In the genomic region with DNA sequence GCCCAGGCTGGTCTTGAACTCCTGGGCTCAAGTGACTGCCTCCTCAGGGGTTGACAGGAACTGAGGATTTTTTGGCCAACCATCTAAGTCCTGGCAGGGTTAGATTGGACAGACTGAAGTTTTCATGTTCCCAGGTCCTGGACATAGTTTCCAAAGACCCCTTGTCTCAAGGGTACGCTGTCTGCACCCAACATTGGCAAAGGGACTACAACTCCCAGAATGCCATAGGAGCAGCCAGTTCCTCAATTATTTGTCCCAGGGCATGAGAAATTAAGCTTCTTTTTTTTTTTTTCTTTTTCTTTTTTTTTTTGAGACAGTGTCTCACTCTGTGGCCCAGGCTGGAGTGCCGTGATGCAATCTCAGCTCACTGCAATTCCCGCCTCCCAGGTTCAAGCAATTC, we compare ENCODE assay signal across 1 cellular context.
TF ChIP-seq lines count a peak whose summit lies in the region.

No MANE protein-coding gene starts in this region.

TF ChIP-seq in K562, 482 proteins besides CTCF, POLR2A, EP300 and RAD21 (continued from another document):
- TF ChIP-seq, protein P1, sequence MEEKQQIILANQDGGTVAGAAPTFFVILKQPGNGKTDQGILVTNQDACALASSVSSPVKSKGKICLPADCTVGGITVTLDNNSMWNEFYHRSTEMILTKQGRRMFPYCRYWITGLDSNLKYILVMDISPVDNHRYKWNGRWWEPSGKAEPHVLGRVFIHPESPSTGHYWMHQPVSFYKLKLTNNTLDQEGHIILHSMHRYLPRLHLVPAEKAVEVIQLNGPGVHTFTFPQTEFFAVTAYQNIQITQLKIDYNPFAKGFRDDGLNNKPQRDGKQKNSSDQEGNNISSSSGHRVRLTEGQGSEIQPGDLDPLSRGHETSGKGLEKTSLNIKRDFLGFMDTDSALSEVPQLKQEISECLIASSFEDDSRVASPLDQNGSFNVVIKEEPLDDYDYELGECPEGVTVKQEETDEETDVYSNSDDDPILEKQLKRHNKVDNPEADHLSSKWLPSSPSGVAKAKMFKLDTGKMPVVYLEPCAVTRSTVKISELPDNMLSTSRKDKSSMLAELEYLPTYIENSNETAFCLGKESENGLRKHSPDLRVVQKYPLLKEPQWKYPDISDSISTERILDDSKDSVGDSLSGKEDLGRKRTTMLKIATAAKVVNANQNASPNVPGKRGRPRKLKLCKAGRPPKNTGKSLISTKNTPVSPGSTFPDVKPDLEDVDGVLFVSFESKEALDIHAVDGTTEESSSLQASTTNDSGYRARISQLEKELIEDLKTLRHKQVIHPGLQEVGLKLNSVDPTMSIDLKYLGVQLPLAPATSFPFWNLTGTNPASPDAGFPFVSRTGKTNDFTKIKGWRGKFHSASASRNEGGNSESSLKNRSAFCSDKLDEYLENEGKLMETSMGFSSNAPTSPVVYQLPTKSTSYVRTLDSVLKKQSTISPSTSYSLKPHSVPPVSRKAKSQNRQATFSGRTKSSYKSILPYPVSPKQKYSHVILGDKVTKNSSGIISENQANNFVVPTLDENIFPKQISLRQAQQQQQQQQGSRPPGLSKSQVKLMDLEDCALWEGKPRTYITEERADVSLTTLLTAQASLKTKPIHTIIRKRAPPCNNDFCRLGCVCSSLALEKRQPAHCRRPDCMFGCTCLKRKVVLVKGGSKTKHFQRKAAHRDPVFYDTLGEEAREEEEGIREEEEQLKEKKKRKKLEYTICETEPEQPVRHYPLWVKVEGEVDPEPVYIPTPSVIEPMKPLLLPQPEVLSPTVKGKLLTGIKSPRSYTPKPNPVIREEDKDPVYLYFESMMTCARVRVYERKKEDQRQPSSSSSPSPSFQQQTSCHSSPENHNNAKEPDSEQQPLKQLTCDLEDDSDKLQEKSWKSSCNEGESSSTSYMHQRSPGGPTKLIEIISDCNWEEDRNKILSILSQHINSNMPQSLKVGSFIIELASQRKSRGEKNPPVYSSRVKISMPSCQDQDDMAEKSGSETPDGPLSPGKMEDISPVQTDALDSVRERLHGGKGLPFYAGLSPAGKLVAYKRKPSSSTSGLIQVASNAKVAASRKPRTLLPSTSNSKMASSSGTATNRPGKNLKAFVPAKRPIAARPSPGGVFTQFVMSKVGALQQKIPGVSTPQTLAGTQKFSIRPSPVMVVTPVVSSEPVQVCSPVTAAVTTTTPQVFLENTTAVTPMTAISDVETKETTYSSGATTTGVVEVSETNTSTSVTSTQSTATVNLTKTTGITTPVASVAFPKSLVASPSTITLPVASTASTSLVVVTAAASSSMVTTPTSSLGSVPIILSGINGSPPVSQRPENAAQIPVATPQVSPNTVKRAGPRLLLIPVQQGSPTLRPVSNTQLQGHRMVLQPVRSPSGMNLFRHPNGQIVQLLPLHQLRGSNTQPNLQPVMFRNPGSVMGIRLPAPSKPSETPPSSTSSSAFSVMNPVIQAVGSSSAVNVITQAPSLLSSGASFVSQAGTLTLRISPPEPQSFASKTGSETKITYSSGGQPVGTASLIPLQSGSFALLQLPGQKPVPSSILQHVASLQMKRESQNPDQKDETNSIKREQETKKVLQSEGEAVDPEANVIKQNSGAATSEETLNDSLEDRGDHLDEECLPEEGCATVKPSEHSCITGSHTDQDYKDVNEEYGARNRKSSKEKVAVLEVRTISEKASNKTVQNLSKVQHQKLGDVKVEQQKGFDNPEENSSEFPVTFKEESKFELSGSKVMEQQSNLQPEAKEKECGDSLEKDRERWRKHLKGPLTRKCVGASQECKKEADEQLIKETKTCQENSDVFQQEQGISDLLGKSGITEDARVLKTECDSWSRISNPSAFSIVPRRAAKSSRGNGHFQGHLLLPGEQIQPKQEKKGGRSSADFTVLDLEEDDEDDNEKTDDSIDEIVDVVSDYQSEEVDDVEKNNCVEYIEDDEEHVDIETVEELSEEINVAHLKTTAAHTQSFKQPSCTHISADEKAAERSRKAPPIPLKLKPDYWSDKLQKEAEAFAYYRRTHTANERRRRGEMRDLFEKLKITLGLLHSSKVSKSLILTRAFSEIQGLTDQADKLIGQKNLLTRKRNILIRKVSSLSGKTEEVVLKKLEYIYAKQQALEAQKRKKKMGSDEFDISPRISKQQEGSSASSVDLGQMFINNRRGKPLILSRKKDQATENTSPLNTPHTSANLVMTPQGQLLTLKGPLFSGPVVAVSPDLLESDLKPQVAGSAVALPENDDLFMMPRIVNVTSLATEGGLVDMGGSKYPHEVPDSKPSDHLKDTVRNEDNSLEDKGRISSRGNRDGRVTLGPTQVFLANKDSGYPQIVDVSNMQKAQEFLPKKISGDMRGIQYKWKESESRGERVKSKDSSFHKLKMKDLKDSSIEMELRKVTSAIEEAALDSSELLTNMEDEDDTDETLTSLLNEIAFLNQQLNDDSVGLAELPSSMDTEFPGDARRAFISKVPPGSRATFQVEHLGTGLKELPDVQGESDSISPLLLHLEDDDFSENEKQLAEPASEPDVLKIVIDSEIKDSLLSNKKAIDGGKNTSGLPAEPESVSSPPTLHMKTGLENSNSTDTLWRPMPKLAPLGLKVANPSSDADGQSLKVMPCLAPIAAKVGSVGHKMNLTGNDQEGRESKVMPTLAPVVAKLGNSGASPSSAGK (IDR thresholded peaks at IDR 0.05) = no peak
- TF ChIP-seq ETS2 (tag; IDR thresholded peaks at IDR 0.05; ENCODE audit: borderline replicate concordance, poor library complexity, severe bottlenecking) = no peak
- no peak for TF ChIP-seq ZNF668 (CRISPR knock-in tag; IDR thresholded peaks at IDR 0.05)
- TF ChIP-seq, protein P2, sequence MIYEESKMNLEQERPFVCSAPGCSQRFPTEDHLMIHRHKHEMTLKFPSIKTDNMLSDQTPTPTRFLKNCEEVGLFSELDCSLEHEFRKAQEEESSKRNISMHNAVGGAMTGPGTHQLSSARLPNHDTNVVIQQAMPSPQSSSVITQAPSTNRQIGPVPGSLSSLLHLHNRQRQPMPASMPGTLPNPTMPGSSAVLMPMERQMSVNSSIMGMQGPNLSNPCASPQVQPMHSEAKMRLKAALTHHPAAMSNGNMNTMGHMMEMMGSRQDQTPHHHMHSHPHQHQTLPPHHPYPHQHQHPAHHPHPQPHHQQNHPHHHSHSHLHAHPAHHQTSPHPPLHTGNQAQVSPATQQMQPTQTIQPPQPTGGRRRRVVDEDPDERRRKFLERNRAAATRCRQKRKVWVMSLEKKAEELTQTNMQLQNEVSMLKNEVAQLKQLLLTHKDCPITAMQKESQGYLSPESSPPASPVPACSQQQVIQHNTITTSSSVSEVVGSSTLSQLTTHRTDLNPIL (CRISPR knock-in tag; IDR thresholded peaks at IDR 0.05) = no peak
